Comparison of ENCODE assay signal across 1 cellular context in the genomic region with DNA sequence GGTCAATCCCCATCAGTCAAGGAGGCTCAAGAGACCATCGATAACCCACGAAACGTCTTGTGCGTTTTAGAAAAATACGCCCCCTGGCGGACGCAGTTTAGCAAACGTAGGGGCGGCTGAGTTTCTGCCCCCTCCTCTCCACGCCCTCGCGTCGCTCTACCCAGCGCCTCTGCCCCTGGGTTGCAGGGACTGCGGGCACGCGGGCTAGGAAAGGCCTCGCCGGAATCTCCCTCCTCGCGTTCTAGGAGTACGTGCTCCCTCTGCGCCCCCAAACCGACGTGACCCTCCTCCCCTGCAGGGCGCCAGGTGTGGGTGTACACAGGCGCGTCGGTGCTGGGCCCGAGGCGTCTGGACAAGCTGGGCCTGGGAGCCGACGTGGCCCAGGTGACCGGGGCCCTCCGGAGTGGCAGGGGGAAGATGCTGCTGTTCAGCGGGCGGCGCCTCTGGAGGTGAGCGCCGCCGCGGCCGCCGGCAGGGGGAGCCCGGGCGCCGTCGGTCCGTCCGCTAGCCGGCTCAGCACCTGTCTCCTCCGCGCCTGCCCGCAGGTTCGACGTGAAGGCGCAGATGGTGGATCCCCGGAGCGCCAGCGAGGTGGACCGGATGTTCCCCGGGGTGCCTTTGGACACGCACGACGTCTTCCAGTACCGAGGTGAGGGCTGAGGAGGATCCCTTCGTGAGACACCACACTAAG.
TF ChIP-seq lines count a peak whose summit lies in the region.

No MANE protein-coding gene starts in this region.

TF ChIP-seq in endothelial cell of umbilical vein, 7 proteins besides CTCF, POLR2A, EP300 and RAD21:
- no peak for TF ChIP-seq JUN (IDR thresholded peaks at IDR 0.05; ENCODE audit: borderline replicate concordance, insufficient read depth, insufficient read length, low read depth)
- peak; percentile 76 for TF ChIP-seq EZH2 (IDR thresholded peaks at IDR 0.05; ENCODE audit: borderline replicate concordance, low read depth, low read length, severe bottlenecking)
